21 cellular contexts compared by ENCODE assay signal in genomic region chr12:65362231-65362630, GRCh38.
"Had no signal": no experiment of that assay in that cellular context is flagged by ENCODE, and none has a peak within 500 bp of the region (broad histone marks: within the 10 kb centered on the region; RNA-seq: fewer than 3 reads in every experiment).

No MANE protein-coding gene starts in this region.

- H3K9me3 Mint-ChIP-seq: activated CD4-positive, alpha-beta memory T cell treated with anti-CD3 and anti-CD28 coated beads, Interleukin-2, amount 10 ng/mL, durations not matched to agents 7 days and 5 days; activated naive CD4-positive, alpha-beta T cell treated with anti-CD3 and anti-CD28 coated beads, Interleukin-2, amount 50 U/mL, for 24 hours; activated T-cell treated with anti-CD3 and anti-CD28 coated beads, Interleukin-2, amount 50 U/mL, for 4 hours; effector memory CD8-positive, alpha-beta T cell; naive thymus-derived CD8-positive, alpha-beta T cell; WTC11 had no signal

- H3K4me1 ChIP-seq: adrenal gland, left lung had no signal

- H3K27ac ChIP-seq: adrenal gland, brain microvascular endothelial cell, epithelial cell of prostate, left lung, skin epidermis had no signal

- H3K27me3 Mint-ChIP-seq: activated CD4-positive, alpha-beta memory T cell treated with anti-CD3 and anti-CD28 coated beads, Interleukin-2, amount 10 ng/mL, durations not matched to agents 7 days and 5 days had no signal

- H3K36me3 Mint-ChIP-seq: activated naive CD4-positive, alpha-beta T cell treated with anti-CD3 and anti-CD28 coated beads, Interleukin-2, amount 50 U/mL, for 24 hours; naive thymus-derived CD8-positive, alpha-beta T cell; WTC11 had no signal

- H3K4me1 Mint-ChIP-seq: activated CD4-positive, alpha-beta memory T cell treated with anti-CD3 and anti-CD28 coated beads, Interleukin-2, amount 10 ng/mL, durations not matched to agents 7 days and 5 days; activated naive CD4-positive, alpha-beta T cell treated with anti-CD3 and anti-CD28 coated beads, Interleukin-2, amount 50 U/mL, for 24 hours; naive thymus-derived CD8-positive, alpha-beta T cell; T-helper 17 cell had no signal

- ATAC-seq: activated T-cell treated with anti-CD3 and anti-CD28 coated beads, Interleukin-2, amount 50 U/mL, for 4 hours; effector memory CD8-positive, alpha-beta T cell; left lung; naive thymus-derived CD8-positive, alpha-beta T cell; T-helper 17 cell had no signal

- H3K36me3 ChIP-seq: adrenal gland, brain microvascular endothelial cell, left lung had no signal

- H3K4me3 Mint-ChIP-seq: activated CD4-positive, alpha-beta memory T cell treated with anti-CD3 and anti-CD28 coated beads, Interleukin-2, amount 10 ng/mL, durations not matched to agents 7 days and 5 days; activated naive CD4-positive, alpha-beta T cell treated with anti-CD3 and anti-CD28 coated beads, Interleukin-2, amount 50 U/mL, for 24 hours; activated T-cell treated with anti-CD3 and anti-CD28 coated beads, Interleukin-2, amount 50 U/mL, for 4 hours; effector memory CD8-positive, alpha-beta T cell; naive thymus-derived CD8-positive, alpha-beta T cell; T-helper 17 cell; WTC11 had no signal

- H3K27me3 ChIP-seq: adrenal gland, brain microvascular endothelial cell, left lung, tibial artery had no signal

- H3K4me3 ChIP-seq: adrenal gland, left lung, skin epidermis, tibial artery had no signal

- H3K27ac Mint-ChIP-seq: activated CD4-positive, alpha-beta memory T cell treated with anti-CD3 and anti-CD28 coated beads, Interleukin-2, amount 10 ng/mL, durations not matched to agents 7 days and 5 days; activated naive CD4-positive, alpha-beta T cell treated with anti-CD3 and anti-CD28 coated beads, Interleukin-2, amount 50 U/mL, for 24 hours; effector memory CD8-positive, alpha-beta T cell; naive thymus-derived CD8-positive, alpha-beta T cell; T-helper 17 cell; WTC11 had no signal

- H3K9me3 ChIP-seq: adrenal gland, left lung, tibial artery had no signal

- DNase-seq: activated CD4-positive, alpha-beta memory T cell treated with anti-CD3 and anti-CD28 coated beads, Interleukin-2, amount 10 ng/mL, durations not matched to agents 7 days and 5 days; activated CD4-positive, alpha-beta T cell treated with anti-CD3 and anti-CD28 coated beads for 4 hours; activated effector memory CD4-positive, alpha-beta T cell treated with anti-CD3 and anti-CD28 coated beads, Interleukin-2, amount 50 U/mL, for 16 hours; activated T-cell treated with anti-CD3 and anti-CD28 coated beads, Interleukin-2, amount 50 U/mL, for 4 hours; adrenal gland; brain microvascular endothelial cell; dermis blood vessel endothelial cell; effector memory CD8-positive, alpha-beta T cell; islet precursor cell; left lung; naive thymus-derived CD8-positive, alpha-beta T cell; retina; stimulated activated CD4-positive, alpha-beta T cell treated with anti-CD3 and anti-CD28 coated beads, Interleukin-15, amount 100 ng/mL, for 24 hours; stimulated activated CD4-positive, alpha-beta T cell treated with anti-CD3 and anti-CD28 coated beads, Interleukin-4, amount 100 ng/mL, for 24 hours; stimulated activated naive CD4-positive, alpha-beta T cell; T-helper 17 cell; tibial artery had no signal
